Comparison of ENCODE assay signal across 22 cellular contexts in genomic region chr4:176309772-176310171, GRCh38. TPM values are rescaled to one million over a fixed set of nuclear protein-coding genes. Genes with fewer than 3 reads are reported as not detected.
DNase-seq lines count a peak whose midpoint lies in the region; ATAC-seq, FAIRE-seq and TF ChIP-seq lines count a peak whose summit lies in the region.
"Had no signal": no experiment of that assay in that cellular context is flagged by ENCODE, and none has a peak within 500 bp of the region (broad histone marks: within the 10 kb centered on the region; RNA-seq: fewer than 3 reads in every experiment).

No MANE protein-coding gene starts in this region.

- H3K27ac ChIP-seq in IMR-90 (ENCODE audit: insufficient read depth, low read length): no peak overlapping the region
- H3K27ac ChIP-seq in K562 (ENCODE audit: extremely low read depth, low read depth, low read length): no peak overlapping the region
- H3K27ac ChIP-seq in osteoblast (ENCODE audit: low read depth, low read length): no peak overlapping the region
- H3K27ac ChIP-seq: coronary artery, sigmoid colon, thoracic aorta had no signal

- no peak overlapping the region for H2AK9ac ChIP-seq in IMR-90 (replicated peaks; ENCODE audit: low read depth, low read length, poor library complexity)

- H3K9me1 ChIP-seq in IMR-90 (ENCODE audit: insufficient read depth, low read length) (0 out of 2 replicates have a peak, but pooled peaks cover 3% of the 10 kb centered on the region), K562 (ENCODE audit: control insufficient read depth, insufficient read depth, low read length) (no peaks in the 10 kb centered on the region)

- no peak overlapping the region for H4K5ac ChIP-seq in IMR-90 (ENCODE audit: low read depth, low read length)

- no peak for TF ChIP-seq EP300 in K562 (IDR thresholded peaks at IDR 0.05; ENCODE audit: low read length)

- H3K4me3 ChIP-seq in IMR-90 (ENCODE audit: insufficient read depth, low read depth, low read length) (no peak overlapping the region), K562 (no peak overlapping the region), osteoblast (ENCODE audit: insufficient read depth, low read length) (no peak overlapping the region)
- H3K4me3 ChIP-seq: coronary artery, sigmoid colon, thoracic aorta had no signal

- DNase-seq in GM12891 (ENCODE audit: insufficient read length, low spot score): no peak
- peak; percentile 60 for DNase-seq in IMR-90
- DNase-seq in K562 (ENCODE audit: extremely low read depth in 1 of 4, low spot score in 3 of 4): no peak
- DNase-seq in osteoblast (ENCODE audit: insufficient read length, low spot score, missing footprints): peak; percentile 64
- no peak for DNase-seq in NCI-H187 (lab: John Stamatoyannopoulos, UW)
- no peak for DNase-seq in C1 segment of cervical spinal cord (lab: John Stamatoyannopoulos, UW)
- DNase-seq: activated CD4-positive, alpha-beta T cell treated with anti-CD3 and anti-CD28 coated beads for 1 hour; activated naive CD8-positive, alpha-beta T cell treated with anti-CD3 and anti-CD28 coated beads for 36 hours; foreskin melanocyte; hypothalamus; kidney; NCI-H2029; posterior cingulate gyrus; sigmoid colon; T1000 had no signal

- H2BK20ac ChIP-seq in IMR-90 (ENCODE audit: low read depth, low read length): no peak overlapping the region

- H4K20me1 ChIP-seq in IMR-90 (ENCODE audit: insufficient read depth, low read length): no peaks in the 10 kb centered on the region
- H4K20me1 ChIP-seq in K562 (replicated peaks; ENCODE audit: control insufficient read depth, insufficient read depth, low read length): no peaks in the 10 kb centered on the region
- H4K20me1 ChIP-seq in osteoblast (ENCODE audit: insufficient read depth, low read length): no peaks in the 10 kb centered on the region

- H3K27me3 ChIP-seq in IMR-90 (ENCODE audit: control insufficient read depth, insufficient read depth, low read length) (no peaks in the 10 kb centered on the region), K562 (ENCODE audit: control insufficient read depth in 2 of 2, insufficient read depth in 2 of 2, low read length in 2 of 2) (no peaks in the 10 kb centered on the region), osteoblast (ENCODE audit: insufficient read depth, low read length) (no peaks in the 10 kb centered on the region)
- H3K27me3 ChIP-seq: sigmoid colon had no signal

- no peak overlapping the region for H4K8ac ChIP-seq in IMR-90 (ENCODE audit: low read depth in 2 of 2, low read length in 2 of 2)

- TF ChIP-seq RAD21 in IMR-90 (IDR thresholded peaks at IDR 0.05; ENCODE audit: low read length): no peak
- TF ChIP-seq RAD21 in K562 (CRISPR knock-in tag; conservative IDR thresholded peaks at IDR 0.05 in 1 of 2, IDR thresholded peaks at IDR 0.05 in 1 of 2): no peak

- H3K36me3 ChIP-seq in IMR-90 (ENCODE audit: control insufficient read depth, insufficient read depth, low read length) (no peaks in the 10 kb centered on the region), K562 (ENCODE audit: control insufficient read depth, insufficient read depth, low read length) (no peaks in the 10 kb centered on the region), osteoblast (ENCODE audit: insufficient read depth, low read length) (no peaks in the 10 kb centered on the region)
- H3K36me3 ChIP-seq: sigmoid colon, thoracic aorta had no signal

- POLR2A ChIA-PET in IMR-90 (lab: Charles Lee; ENCODE audit: unreplicated experiment) (no interaction called here), K562 (lab: Yijun Ruan, JAX) (interaction anchor here (0.8 kb wide), 1 partner anchor 9 kb away, joined by 5 read pairs; no protein-coding TSS in a partner anchor)

- no peak overlapping the region for H3K18ac ChIP-seq in IMR-90 (ENCODE audit: low read depth, low read length)

- H4K91ac ChIP-seq in IMR-90 (ENCODE audit: insufficient read depth, low read depth, low read length): no peak overlapping the region

- in situ Hi-C loops in IMR-90 (cut with MboI; ENCODE audit: low sequenced_read_pairs): no loop called here
- in situ Hi-C loops in K562 (cut with MboI): no loop called here

- FAIRE-seq in GM12891 (lab: Jason Lieb, UNC): no peak
- FAIRE-seq in K562 (lab: Jason Lieb, UNC): no peak
- FAIRE-seq: G401.6 had no signal

- H3K79me2 ChIP-seq in K562 (ENCODE audit: control insufficient read depth, insufficient read depth, low read length): no peaks in the 10 kb centered on the region
- no peaks in the 10 kb centered on the region for H3K79me2 ChIP-seq in osteoblast (ENCODE audit: insufficient read depth, low read length)

- H3K56ac ChIP-seq in IMR-90 (ENCODE audit: extremely low read depth, insufficient read depth, low read length): no peak overlapping the region

- no peaks in the 10 kb centered on the region for H3K9me3 ChIP-seq in IMR-90 (ENCODE audit: control insufficient read depth, insufficient read depth, low read length)
- H3K9me3 ChIP-seq in K562 (replicated peaks; ENCODE audit: control insufficient read depth, insufficient read depth, low read depth, low read length): no peaks in the 10 kb centered on the region
- no peaks in the 10 kb centered on the region for H3K9me3 ChIP-seq in osteoblast (ENCODE audit: low read depth, low read length)
- H3K9me3 ChIP-seq: sigmoid colon, thoracic aorta had no signal

- CTCF ChIA-PET in IMR-90 (lab: Yijun Ruan, JAX): no interaction called here
- CTCF ChIA-PET in K562 (lab: Yijun Ruan, JAX; ENCODE audit: low intra/inter-chr PET ratio): no interaction called here

- no peaks in the 10 kb centered on the region for H3K79me1 ChIP-seq in IMR-90 (ENCODE audit: low read depth in 1 of 2, low read length in 2 of 2)

- no peak overlapping the region for H3K23ac ChIP-seq in IMR-90 (ENCODE audit: low read depth, low read length)

- intact Hi-C loops in IMR-90 (cut with micrococcal nuclease): no loop called here
- intact Hi-C loops in K562 (cut with micrococcal nuclease): no loop called here

- dilution Hi-C loops in IMR-90 (cut with HindIII; ENCODE audit: low sequenced_read_pairs, unreplicated experiment): no loop called here

- H3K4ac ChIP-seq in IMR-90 (ENCODE audit: low read depth, low read length): no peak overlapping the region

- TF ChIP-seq POLR2A in GM12891 (IDR thresholded peaks at IDR 0.05; ENCODE audit: low read depth, low read length) (no peak), IMR-90 (IDR thresholded peaks at IDR 0.05; ENCODE audit: low read depth, low read length) (no peak), K562 (conservative IDR thresholded peaks at IDR 0.05) (no peak)

- no peak overlapping the region for H2AK5ac ChIP-seq in IMR-90 (ENCODE audit: low read depth, low read length)

- 0 out of 2 replicates have a peak, but pooled peaks have one; percentile 32 for ATAC-seq in IMR-90 (ENCODE audit: low read depth)
- no peak for ATAC-seq in K562
- no peak for ATAC-seq in GM21529 (IDR thresholded peaks at IDR 0.05; ENCODE audit: unreplicated experiment)
- ATAC-seq: HCT116, SK-N-SH treated with all-trans-retinoic acid at 6 μM for 48 hours had no signal

- H3K14ac ChIP-seq in IMR-90 (replicated peaks; ENCODE audit: low read depth, low read length): no peak overlapping the region

- no peak overlapping the region for H2BK15ac ChIP-seq in IMR-90 (ENCODE audit: low read depth, low read length)

- TF ChIP-seq CTCF in IMR-90 (conservative IDR thresholded peaks at IDR 0.05; ENCODE audit: low read depth, low read length): no peak
- TF ChIP-seq CTCF in K562 (IDR thresholded peaks at IDR 0.05 in 2 of 3, conservative IDR thresholded peaks at IDR 0.05 in 1 of 3; ENCODE audit: insufficient read depth in 2 of 3, low read depth in 1 of 3, low read length in 3 of 3): no peak
- TF ChIP-seq CTCF in osteoblast (IDR thresholded peaks at IDR 0.05; ENCODE audit: extremely low read depth, low read depth, low read length): no peak

- no peak overlapping the region for H2BK120ac ChIP-seq in IMR-90 (ENCODE audit: low read depth, low read length)

- no TSS peak for BruUV-seq in IMR-90 (replicated peaks; lab: Mats Ljungman, UMichigan)
- BruUV-seq in K562 (replicated peaks; lab: Mats Ljungman, UMichigan): no TSS peak

- no peak overlapping the region for H2BK5ac ChIP-seq in IMR-90 (ENCODE audit: low read depth, low read length, poor library complexity, severe bottlenecking)

- H3K4me2 ChIP-seq in IMR-90 (ENCODE audit: low read depth, low read length) (no peak overlapping the region; the same call in 1 of the 2 replicates), K562 (ENCODE audit: insufficient read depth, low read length) (no peak overlapping the region), osteoblast (ENCODE audit: insufficient read depth, low read length) (no peak overlapping the region)

- H3K9ac ChIP-seq in IMR-90 (ENCODE audit: low read depth, low read length) (no peak overlapping the region), K562 (ENCODE audit: insufficient read depth in 1 of 2, low read depth in 2 of 2, low read length in 2 of 2) (no peak overlapping the region)

- H2AFZ ChIP-seq in IMR-90 (replicated peaks; ENCODE audit: low read length, poor library complexity) (no peak overlapping the region), K562 (ENCODE audit: low read depth, low read length) (no peak overlapping the region), osteoblast (ENCODE audit: low read length) (no peak overlapping the region)

- H3K4me1 ChIP-seq in IMR-90 (ENCODE audit: control insufficient read depth, insufficient read depth, low read length) (no peaks in the 10 kb centered on the region), K562 (replicated peaks in 1 of 2; ENCODE audit: control insufficient read depth in 2 of 2, insufficient read depth in 2 of 2, low read length in 2 of 2) (no peaks in the 10 kb centered on the region; a peak in 1 of 5 replicates), osteoblast (ENCODE audit: insufficient read depth, low read length) (no peaks in the 10 kb centered on the region)

RNA-seq across cellular contexts. Expression of gene SPCS3, which starts 10.0 kb away (rescaled TPM):
- polyA plus RNA-seq in GM12891 (2012; ENCODE audit: low read depth, missing spikeins): 33.3 TPM
- total RNA-seq in IMR-90 (2012; rRNA removed): 77.4 and 131 TPM in 2 replicates
- polyA plus RNA-seq in IMR-90 (2012; rRNA removed): 32.8 and 41.6 TPM in 2 replicates
- polyA plus RNA-seq in IMR-90 (2012; cell fraction: cytosol; rRNA removed): 24.2 and 40.4 TPM in 2 replicates
- 26.7 and 37.4 TPM in 2 replicates for polyA plus RNA-seq in IMR-90 (2012; cell fraction: nucleus; rRNA removed; ENCODE audit: low replicate concordance)
- total RNA-seq in K562 (2011; cell fraction: chromatin; rRNA removed; ENCODE audit: low replicate concordance): 74.2 and 192 TPM in 2 replicates
- total RNA-seq in K562 (2011; cell fraction: nucleolus; rRNA removed): 80.8 and 84.5 TPM in 2 replicates
- 128 and 217 TPM in 2 replicates for total RNA-seq in K562 (2011; cell fraction: nucleoplasm; rRNA removed)
- 66.6 and 101 TPM in 2 replicates for total RNA-seq in K562 (2014; rRNA removed)
- total RNA-seq in K562 (2014; rRNA removed; fragmentation: Illumina TruSeq; extraction: Trizol): 154 and 168 TPM in 2 replicates
- total RNA-seq in K562 (2015; rRNA removed; fragmentation: Illumina TruSeq; extraction: Trizol): 124 and 133 TPM in 2 replicates
- total RNA-seq in K562 (2021): 196 and 217 TPM in 2 replicates
- polyA plus RNA-seq in K562 (2011; rRNA removed): 94.9 and 119 TPM in 2 replicates
- polyA plus RNA-seq in K562 (2011; cell fraction: cytosol; rRNA removed): 20.7 and 41.3 TPM in 2 replicates
- polyA plus RNA-seq in K562 (2011; cell fraction: nucleus; rRNA removed): 59.0 and 73.2 TPM in 2 replicates
- polyA plus RNA-seq in K562 (2012): 85.5 and 87.4 TPM in 2 replicates
- polyA plus RNA-seq in K562 (2014; fragmentation: Illumina TruSeq; extraction: Trizol): 71.2 and 85.4 TPM in 2 replicates
- polyA plus RNA-seq in K562 (2014; fragmentation: Nextera tagmentation; extraction: Ambion mirVana): 10 to 100 TPM; 71.4 to 80.2 TPM
- polyA plus RNA-seq in K562 (2014; rRNA removed): 64.6 and 73.9 TPM in 2 replicates
- polyA minus RNA-seq in K562 (2011; rRNA and poly(A)+ RNA removed): 81.1 and 93.9 TPM in 2 replicates
- 39.5 and 49.4 TPM in 2 replicates for polyA minus RNA-seq in K562 (2011; cell fraction: cytosol; rRNA and poly(A)+ RNA removed)
- polyA minus RNA-seq in K562 (2011; cell fraction: nucleus; rRNA and poly(A)+ RNA removed): 87.2 and 126 TPM in 2 replicates
- total RNA-seq in osteoblast: 113 and 115 TPM in 2 replicates

RNA-seq across cellular contexts. Expression of gene ASB5, which starts 40.8 kb away (rescaled TPM):
- polyA plus RNA-seq in GM12891 (2012; ENCODE audit: low read depth, missing spikeins): not detected
- total RNA-seq in IMR-90 (2012; rRNA removed): 0.18 and 0.56 TPM in 2 replicates
- 0.21 and 0.32 TPM in 2 replicates for polyA plus RNA-seq in IMR-90 (2012; rRNA removed)
- polyA plus RNA-seq in IMR-90 (2012; cell fraction: cytosol; rRNA removed): 0.08 and 0.11 TPM in 2 replicates
- 0.04 and 0.38 TPM in 2 replicates for polyA plus RNA-seq in IMR-90 (2012; cell fraction: nucleus; rRNA removed; ENCODE audit: low replicate concordance)
- not detected in 2 replicates for total RNA-seq in K562 (2011; cell fraction: chromatin; rRNA removed; ENCODE audit: low replicate concordance)
- 0.39 TPM in 1 of 2 replicates, not detected in the other for total RNA-seq in K562 (2011; cell fraction: nucleolus; rRNA removed)
- total RNA-seq in K562 (2011; cell fraction: nucleoplasm; rRNA removed): 1.3 TPM in 1 of 2 replicates, not detected in the other
- not detected in 2 replicates for total RNA-seq in K562 (2014; rRNA removed)
- total RNA-seq in K562 (2014; rRNA removed; fragmentation: Illumina TruSeq; extraction: Trizol): not detected in 2 replicates
- total RNA-seq in K562 (2015; rRNA removed; fragmentation: Illumina TruSeq; extraction: Trizol): not detected in 2 replicates
- total RNA-seq in K562 (2021): not detected in 2 replicates
- not detected in 2 replicates for polyA plus RNA-seq in K562 (2011; rRNA removed)
- not detected in 2 replicates for polyA plus RNA-seq in K562 (2011; cell fraction: cytosol; rRNA removed)
- polyA plus RNA-seq in K562 (2011; cell fraction: nucleus; rRNA removed): not detected in 2 replicates
- not detected in 2 replicates for polyA plus RNA-seq in K562 (2012)
- not detected in 2 replicates for polyA plus RNA-seq in K562 (2014; fragmentation: Illumina TruSeq; extraction: Trizol)
- not detected for polyA plus RNA-seq in K562 (2014; fragmentation: Nextera tagmentation; extraction: Ambion mirVana)
- polyA plus RNA-seq in K562 (2014; rRNA removed): not detected in 2 replicates
- not detected in 2 replicates for polyA minus RNA-seq in K562 (2011; rRNA and poly(A)+ RNA removed)
- polyA minus RNA-seq in K562 (2011; cell fraction: cytosol; rRNA and poly(A)+ RNA removed): not detected in 2 replicates
- polyA minus RNA-seq in K562 (2011; cell fraction: nucleus; rRNA and poly(A)+ RNA removed): not detected in 2 replicates
- 0.29 and 1.1 TPM in 2 replicates for total RNA-seq in osteoblast
- total RNA-seq: activated CD8-positive, alpha-beta memory T cell treated with anti-CD3 and anti-CD28 coated beads for 36 hours; activated naive CD8-positive, alpha-beta T cell treated with anti-CD3 and anti-CD28 coated beads for 36 hours; thoracic aorta had no signal

Comparison
In these comparisons a context has a peak if more than half of its experiments do, and no peak if none do; other contexts are left out.
1. DNase-seq: peak in IMR-90 (single experiment) and osteoblast (single experiment); none in GM12891 (single experiment), K562 (0 of 4), NCI-H187 (0 of 2) and C1 segment of cervical spinal cord (0 of 14).